Comparison of ENCODE assay signal across 2 cellular contexts in the genomic region with DNA sequence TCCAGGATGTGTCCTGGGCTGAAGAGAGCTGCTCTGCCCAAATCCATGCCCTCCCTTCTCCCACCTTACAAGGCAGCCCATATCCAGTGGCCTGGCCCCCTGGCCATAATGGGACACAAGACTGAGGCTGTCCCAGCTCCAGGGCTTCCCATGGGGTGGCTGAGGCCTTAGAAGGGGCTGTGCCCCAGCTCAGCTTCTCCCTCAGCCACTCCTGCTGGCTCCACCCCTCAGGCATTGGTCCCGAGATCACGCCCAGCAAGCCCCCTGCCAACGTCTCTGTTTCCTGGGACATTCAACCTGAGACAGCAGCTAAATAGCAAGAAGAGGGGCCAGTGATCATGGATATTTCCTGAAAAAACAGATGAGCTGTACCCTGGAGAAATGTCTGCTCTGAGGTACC.
A peak's percentile ranks its signal among the peaks of the same experiment; 100 is the strongest.
TF ChIP-seq lines count a peak whose summit lies in the region.

No MANE protein-coding gene starts in this region.

TF ChIP-seq in HEK293, 187 proteins besides CTCF, POLR2A, EP300 and RAD21:
- TF ChIP-seq, protein P1, sequence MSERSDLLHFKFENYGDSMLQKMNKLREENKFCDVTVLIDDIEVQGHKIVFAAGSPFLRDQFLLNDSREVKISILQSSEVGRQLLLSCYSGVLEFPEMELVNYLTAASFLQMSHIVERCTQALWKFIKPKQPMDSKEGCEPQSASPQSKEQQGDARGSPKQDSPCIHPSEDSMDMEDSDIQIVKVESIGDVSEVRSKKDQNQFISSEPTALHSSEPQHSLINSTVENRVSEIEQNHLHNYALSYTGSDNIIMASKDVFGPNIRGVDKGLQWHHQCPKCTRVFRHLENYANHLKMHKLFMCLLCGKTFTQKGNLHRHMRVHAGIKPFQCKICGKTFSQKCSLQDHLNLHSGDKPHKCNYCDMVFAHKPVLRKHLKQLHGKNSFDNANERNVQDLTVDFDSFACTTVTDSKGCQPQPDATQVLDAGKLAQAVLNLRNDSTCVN (tag by site-specific recombination; optimal IDR thresholded peaks at IDR 0.05) = no peak
- TF ChIP-seq, protein P2, sequence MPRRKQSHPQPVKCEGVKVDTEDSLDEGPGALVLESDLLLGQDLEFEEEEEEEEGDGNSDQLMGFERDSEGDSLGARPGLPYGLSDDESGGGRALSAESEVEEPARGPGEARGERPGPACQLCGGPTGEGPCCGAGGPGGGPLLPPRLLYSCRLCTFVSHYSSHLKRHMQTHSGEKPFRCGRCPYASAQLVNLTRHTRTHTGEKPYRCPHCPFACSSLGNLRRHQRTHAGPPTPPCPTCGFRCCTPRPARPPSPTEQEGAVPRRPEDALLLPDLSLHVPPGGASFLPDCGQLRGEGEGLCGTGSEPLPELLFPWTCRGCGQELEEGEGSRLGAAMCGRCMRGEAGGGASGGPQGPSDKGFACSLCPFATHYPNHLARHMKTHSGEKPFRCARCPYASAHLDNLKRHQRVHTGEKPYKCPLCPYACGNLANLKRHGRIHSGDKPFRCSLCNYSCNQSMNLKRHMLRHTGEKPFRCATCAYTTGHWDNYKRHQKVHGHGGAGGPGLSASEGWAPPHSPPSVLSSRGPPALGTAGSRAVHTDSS (tag by site-specific recombination; IDR thresholded peaks at IDR 0.05) = no peak
- TF ChIP-seq ZNF585B (tag by site-specific recombination; IDR thresholded peaks at IDR 0.05) (no peak), ZNF768 (tag by site-specific recombination; IDR thresholded peaks at IDR 0.05) (no peak), ZNF626 (tag by site-specific recombination; IDR thresholded peaks at IDR 0.05) (no peak), ZNF394 (tag by site-specific recombination; IDR thresholded peaks at IDR 0.05; ENCODE audit: borderline replicate concordance) (peak; percentile 33; the same call in 1 of the 2 replicates), ZNF670 (tag by site-specific recombination; IDR thresholded peaks at IDR 0.05; ENCODE audit: low read depth) (no peak), PRDM1 (tag by site-specific recombination; IDR thresholded peaks at IDR 0.05) (no peak), ZBTB20 (tag by site-specific recombination; IDR thresholded peaks at IDR 0.05) (peak; percentile 20; the same call in 1 of the 2 replicates), ZNF24 (tag by site-specific recombination; IDR thresholded peaks at IDR 0.05) (no peak), ZNF677 (tag by site-specific recombination; IDR thresholded peaks at IDR 0.05) (no peak), ZNF785 (tag by site-specific recombination; IDR thresholded peaks at IDR 0.05) (no peak), ZNF549 (tag by site-specific recombination; IDR thresholded peaks at IDR 0.05) (no peak)
- TF ChIP-seq, protein P3, sequence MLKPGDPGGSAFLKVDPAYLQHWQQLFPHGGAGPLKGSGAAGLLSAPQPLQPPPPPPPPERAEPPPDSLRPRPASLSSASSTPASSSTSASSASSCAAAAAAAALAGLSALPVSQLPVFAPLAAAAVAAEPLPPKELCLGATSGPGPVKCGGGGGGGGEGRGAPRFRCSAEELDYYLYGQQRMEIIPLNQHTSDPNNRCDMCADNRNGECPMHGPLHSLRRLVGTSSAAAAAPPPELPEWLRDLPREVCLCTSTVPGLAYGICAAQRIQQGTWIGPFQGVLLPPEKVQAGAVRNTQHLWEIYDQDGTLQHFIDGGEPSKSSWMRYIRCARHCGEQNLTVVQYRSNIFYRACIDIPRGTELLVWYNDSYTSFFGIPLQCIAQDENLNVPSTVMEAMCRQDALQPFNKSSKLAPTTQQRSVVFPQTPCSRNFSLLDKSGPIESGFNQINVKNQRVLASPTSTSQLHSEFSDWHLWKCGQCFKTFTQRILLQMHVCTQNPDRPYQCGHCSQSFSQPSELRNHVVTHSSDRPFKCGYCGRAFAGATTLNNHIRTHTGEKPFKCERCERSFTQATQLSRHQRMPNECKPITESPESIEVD (tag by site-specific recombination; IDR thresholded peaks at IDR 0.05) = no peak
- TF ChIP-seq, protein P4, sequence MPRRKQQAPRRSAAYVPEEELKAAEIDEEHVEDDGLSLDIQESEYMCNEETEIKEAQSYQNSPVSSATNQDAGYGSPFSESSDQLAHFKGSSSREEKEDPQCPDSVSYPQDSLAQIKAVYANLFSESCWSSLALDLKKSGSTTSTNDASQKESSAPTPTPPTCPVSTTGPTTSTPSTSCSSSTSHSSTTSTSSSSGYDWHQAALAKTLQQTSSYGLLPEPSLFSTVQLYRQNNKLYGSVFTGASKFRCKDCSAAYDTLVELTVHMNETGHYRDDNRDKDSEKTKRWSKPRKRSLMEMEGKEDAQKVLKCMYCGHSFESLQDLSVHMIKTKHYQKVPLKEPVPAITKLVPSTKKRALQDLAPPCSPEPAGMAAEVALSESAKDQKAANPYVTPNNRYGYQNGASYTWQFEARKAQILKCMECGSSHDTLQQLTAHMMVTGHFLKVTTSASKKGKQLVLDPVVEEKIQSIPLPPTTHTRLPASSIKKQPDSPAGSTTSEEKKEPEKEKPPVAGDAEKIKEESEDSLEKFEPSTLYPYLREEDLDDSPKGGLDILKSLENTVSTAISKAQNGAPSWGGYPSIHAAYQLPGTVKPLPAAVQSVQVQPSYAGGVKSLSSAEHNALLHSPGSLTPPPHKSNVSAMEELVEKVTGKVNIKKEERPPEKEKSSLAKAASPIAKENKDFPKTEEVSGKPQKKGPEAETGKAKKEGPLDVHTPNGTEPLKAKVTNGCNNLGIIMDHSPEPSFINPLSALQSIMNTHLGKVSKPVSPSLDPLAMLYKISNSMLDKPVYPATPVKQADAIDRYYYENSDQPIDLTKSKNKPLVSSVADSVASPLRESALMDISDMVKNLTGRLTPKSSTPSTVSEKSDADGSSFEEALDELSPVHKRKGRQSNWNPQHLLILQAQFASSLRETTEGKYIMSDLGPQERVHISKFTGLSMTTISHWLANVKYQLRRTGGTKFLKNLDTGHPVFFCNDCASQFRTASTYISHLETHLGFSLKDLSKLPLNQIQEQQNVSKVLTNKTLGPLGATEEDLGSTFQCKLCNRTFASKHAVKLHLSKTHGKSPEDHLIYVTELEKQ (tag by site-specific recombination; IDR thresholded peaks at IDR 0.05; ENCODE audit: borderline replicate concordance) = no peak
- TF ChIP-seq, protein P5, sequence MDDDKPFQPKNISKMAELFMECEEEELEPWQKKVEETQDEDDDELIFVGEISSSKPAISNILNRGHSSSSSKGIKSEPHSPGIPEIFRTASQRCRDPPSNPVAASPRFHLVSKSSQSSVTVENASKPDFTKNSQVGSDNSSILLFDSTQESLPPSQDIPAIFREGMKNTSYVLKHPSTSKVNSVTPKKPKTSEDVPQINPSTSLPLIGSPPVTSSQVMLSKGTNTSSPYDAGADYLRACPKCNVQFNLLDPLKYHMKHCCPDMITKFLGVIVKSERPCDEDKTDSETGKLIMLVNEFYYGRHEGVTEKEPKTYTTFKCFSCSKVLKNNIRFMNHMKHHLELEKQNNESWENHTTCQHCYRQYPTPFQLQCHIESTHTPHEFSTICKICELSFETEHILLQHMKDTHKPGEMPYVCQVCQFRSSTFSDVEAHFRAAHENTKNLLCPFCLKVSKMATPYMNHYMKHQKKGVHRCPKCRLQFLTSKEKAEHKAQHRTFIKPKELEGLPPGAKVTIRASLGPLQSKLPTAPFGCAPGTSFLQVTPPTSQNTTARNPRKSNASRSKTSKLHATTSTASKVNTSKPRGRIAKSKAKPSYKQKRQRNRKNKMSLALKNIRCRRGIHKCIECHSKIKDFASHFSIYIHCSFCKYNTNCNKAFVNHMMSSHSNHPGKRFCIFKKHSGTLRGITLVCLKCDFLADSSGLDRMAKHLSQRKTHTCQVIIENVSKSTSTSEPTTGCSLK (tag by site-specific recombination; IDR thresholded peaks at IDR 0.05) = no peak
TF ChIP-seq in HEK293: peak in this region for 2.

TF ChIP-seq in H1, 55 proteins besides CTCF, POLR2A, EP300 and RAD21:
- no peak for TF ChIP-seq CREB1 (IDR thresholded peaks at IDR 0.05)
- no peak for TF ChIP-seq CBX5 (IDR thresholded peaks at IDR 0.05; ENCODE audit: low read depth, low read length)
- no peak for TF ChIP-seq NRF1 (IDR thresholded peaks at IDR 0.05; ENCODE audit: low read depth, low read length)
- no peak for TF ChIP-seq CEBPB (IDR thresholded peaks at IDR 0.05; ENCODE audit: low read depth, low read length)
- no peak for TF ChIP-seq EZH2 (IDR thresholded peaks at IDR 0.05; ENCODE audit: low read depth, low read length, severe bottlenecking)
- TF ChIP-seq NANOG (IDR thresholded peaks at IDR 0.05; ENCODE audit: insufficient read depth, low read depth, low read length, poor library complexity, severe bottlenecking) = no peak
- no peak for TF ChIP-seq KDM1A (IDR thresholded peaks at IDR 0.05; ENCODE audit: borderline replicate concordance, low read length)
TF ChIP-seq in H1: peak in this region for 0.
